Comparison of ENCODE assay signal across 15 cellular contexts in the genomic region with DNA sequence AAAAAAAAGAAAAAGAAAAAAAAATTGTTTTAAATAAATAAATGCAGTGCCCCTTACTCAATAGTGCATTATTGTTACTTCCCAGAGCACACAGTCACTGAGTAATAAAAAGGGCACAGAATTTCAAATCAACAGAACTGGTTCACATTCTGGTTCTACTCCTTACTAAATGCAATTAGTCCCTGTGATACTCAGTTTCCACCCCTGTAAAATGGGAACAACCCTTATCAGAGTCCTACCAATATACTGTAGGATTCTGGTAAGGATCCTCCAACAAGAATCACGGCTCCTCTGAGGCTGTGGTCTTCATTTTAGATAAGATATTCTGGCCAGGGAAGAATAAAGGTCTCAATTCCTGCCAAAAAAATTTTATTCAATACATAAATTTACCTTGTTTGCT. TPM values are rescaled to one million over a fixed set of nuclear protein-coding genes. Genes with fewer than 3 reads are reported as not detected.
A peak's percentile ranks its signal among the peaks of the same experiment; 100 is the strongest.
DNase-seq lines count a peak whose midpoint lies in the region; ATAC-seq and TF ChIP-seq lines count a peak whose summit lies in the region.
"Had no signal": no experiment of that assay in that cellular context is flagged by ENCODE, and none has a peak within 500 bp of the region (broad histone marks: within the 10 kb centered on the region; RNA-seq: fewer than 3 reads in every experiment).

No MANE protein-coding gene starts in this region.

- H3K4me1 ChIP-seq in HUES6 (ENCODE audit: control insufficient read depth, insufficient read depth, low read length) (peaks cover 40% of the 10 kb centered on the region), body of pancreas (peaks cover 23% of the 10 kb centered on the region), muscle layer of colon (ENCODE audit: insufficient read depth, low read length) (peaks cover 46% of the 10 kb centered on the region), tibial artery (peaks cover 4 to 98% (median 75%) of the 10 kb centered on the region in 4 donors)

- H3K27ac ChIP-seq in HUES6 (ENCODE audit: low read depth, low read length) (0 out of 2 replicates have a peak overlapping the region, but pooled peaks have one; percentile 5), body of pancreas (peak overlapping the region in 3 of 4 donors; percentile 56 to 65 (median 65)), muscle layer of colon (ENCODE audit: low read depth, low read length) (peak overlapping the region; percentile 92), tibial artery (peak overlapping the region; percentile 78 to 85)

- no peak for ATAC-seq in body of pancreas
- no peak for ATAC-seq in HG03039 (IDR thresholded peaks at IDR 0.05; ENCODE audit: unreplicated experiment)
- no peak for ATAC-seq in HG03175 (IDR thresholded peaks at IDR 0.05; ENCODE audit: unreplicated experiment)
- ATAC-seq: stimulated activated naive B cell treated with anti-CD40 and anti-IgM and Interleukin-4, amounts not matched to agents 10 μg/mL and 1 μg/mL and 100 μg/mL, for 72 hours had no signal

- intact Hi-C loops in body of pancreas (cut with DNase I) (no loop called here), tibial artery (cut with DNase I; ENCODE audit: low total_unique reads) (loop anchor here (10.0 kb wide), 1 partner anchor 48 kb away; a partner anchor contains a TSS)

- DNase-seq in body of pancreas (no peak), tibial artery (no peak), NCI-H146 (lab: John Stamatoyannopoulos, UW) (no peak)
- DNase-seq: activated CD4-positive, alpha-beta T cell treated with anti-CD3 and anti-CD28 coated beads, Interleukin-2, amount 50 U/mL, for 48 hours; endodermal cell; hippocampal formation; NCI-H1105; NCI-H345; stimulated activated CD4-positive, alpha-beta T cell treated with anti-CD3 and anti-CD28 coated beads, Interleukin-4, amount 100 ng/mL, for 24 hours; stimulated activated naive B cell treated with anti-CD40 and anti-IgM and Interleukin-4, amounts not matched to agents 10 μg/mL and 1 μg/mL and 100 μg/mL, for 72 hours had no signal

- H3K9me3 ChIP-seq in HUES6 (ENCODE audit: control insufficient read depth, insufficient read depth, low read depth, low read length), result no peaks in the 10 kb centered on the region
- no peaks in the 10 kb centered on the region for H3K9me3 ChIP-seq in body of pancreas
- no peaks in the 10 kb centered on the region for H3K9me3 ChIP-seq in muscle layer of colon (ENCODE audit: low read length)
- H3K9me3 ChIP-seq in tibial artery, result no peaks in the 10 kb centered on the region

- H3K36me3 ChIP-seq in HUES6 (ENCODE audit: control insufficient read depth, insufficient read depth, low read length) (peaks cover 64% of the 10 kb centered on the region), body of pancreas (replicated peaks in 1 of 2; ENCODE audit: insufficient read depth in 1 of 2, low read depth in 2 of 2) (no peaks in the 10 kb centered on the region), muscle layer of colon (ENCODE audit: insufficient read depth, low read length) (peaks cover 22% of the 10 kb centered on the region), tibial artery (peaks cover 9 to 16% (median 9%) of the 10 kb centered on the region in 3 donors)

- TF ChIP-seq CTCF in body of pancreas (IDR thresholded peaks at IDR 0.05) (no peak), tibial artery (IDR thresholded peaks at IDR 0.05) (no peak)

- H3K9ac ChIP-seq in HUES6 (ENCODE audit: low read length) (no peak overlapping the region), muscle layer of colon (ENCODE audit: low read length) (no peak overlapping the region)

- WGBS in body of pancreas, 2 donors, result 90 to 100% methylated on average over 1 of the region's 1 CpG

- H3K4me3 ChIP-seq in HUES6 (ENCODE audit: low read depth, low read length) (no peak overlapping the region), body of pancreas (no peak overlapping the region), muscle layer of colon (ENCODE audit: low read depth in 1 of 2, low read length in 2 of 2) (no peak overlapping the region), tibial artery (no peak overlapping the region)

- no peak for TF ChIP-seq POLR2A in body of pancreas (IDR thresholded peaks at IDR 0.05)

- H3K27me3 ChIP-seq in HUES6 (ENCODE audit: control insufficient read depth, insufficient read depth, low read length), result no peaks in the 10 kb centered on the region
- no peaks in the 10 kb centered on the region for H3K27me3 ChIP-seq in body of pancreas
- H3K27me3 ChIP-seq in muscle layer of colon (ENCODE audit: control insufficient read depth in 1 of 2, insufficient read depth in 2 of 2, low read length in 2 of 2), result no peaks in the 10 kb centered on the region
- H3K27me3 ChIP-seq in tibial artery, result no peaks in the 10 kb centered on the region

RNA-seq across cellular contexts. Expression of a gene that starts 50.7 kb away (rescaled TPM):
- 10 to 100 TPM; 73.5 to 88.7 TPM for total RNA-seq in body of pancreas
- total RNA-seq: T-helper 2 cell treated with Interferon-gamma antibody and Interleukin-4, amounts not matched to agents 100 ng/mL and 5 ng/mL, for 36 hours had no signal

Comparison
In these comparisons a context has a peak if more than half of its experiments do, and no peak if none do; other contexts are left out.
1. H3K27ac ChIP-seq: peak in every context shown above with its lines; median percentile 92 in muscle layer of colon; 82 in tibial artery; 65 in body of pancreas; 5 in HUES6.